In the genomic region with DNA sequence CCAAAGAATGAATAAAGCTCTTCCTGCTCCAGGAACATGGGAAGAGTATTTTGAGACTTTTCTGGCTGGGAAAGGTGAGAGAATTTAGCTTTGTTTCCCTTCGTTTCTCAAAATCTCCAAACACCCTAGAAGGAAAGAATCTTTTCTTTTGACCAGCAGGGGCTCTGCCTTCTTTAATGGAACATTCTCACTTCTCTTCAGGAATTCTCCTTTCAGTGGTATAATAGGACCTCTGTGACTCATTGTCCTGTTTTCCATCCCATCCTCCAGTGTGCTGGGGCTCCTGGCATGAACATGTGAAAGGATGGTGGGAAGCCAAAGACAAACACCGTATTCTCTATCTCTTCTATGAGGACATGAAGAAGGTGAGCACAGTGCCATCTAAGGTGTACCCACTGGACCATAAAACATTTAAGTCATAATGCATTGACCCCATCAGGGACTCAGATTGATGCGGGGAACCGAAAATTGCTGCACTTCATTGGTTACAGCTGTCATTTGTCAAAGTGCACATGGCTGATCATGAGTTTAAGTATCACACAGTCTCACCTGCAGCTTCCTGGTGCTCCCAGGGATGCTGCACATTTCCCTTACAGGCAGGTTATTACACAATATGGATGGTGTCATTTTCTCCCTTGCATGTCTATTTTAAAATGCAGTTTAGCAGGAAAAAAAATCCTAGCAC, we compare ENCODE assay signal across 17 cellular contexts. TPM values are rescaled to one million over a fixed set of nuclear protein-coding genes. Genes with fewer than 3 reads are reported as not detected.
DNase-seq lines count a peak whose midpoint lies in the region; ATAC-seq, FAIRE-seq and TF ChIP-seq lines count a peak whose summit lies in the region.
"Had no signal": no experiment of that assay in that cellular context is flagged by ENCODE, and none has a peak within 500 bp of the region (broad histone marks: within the 10 kb centered on the region; RNA-seq: fewer than 3 reads in every experiment).

No MANE protein-coding gene starts in this region.

- H3K27me3 Mint-ChIP-seq in MCF 10A (ENCODE audit: insufficient read depth, unreplicated experiment), result no peaks in the 10 kb centered on the region

- POLR2A ChIA-PET in MCF 10A (lab: Yijun Ruan, JAX), result interaction anchor here (0.6 to 0.9 kb wide), 4 partner anchors 29 to 230 kb away, joined by 3 to 5 read pairs (median 3); a partner anchor contains a TSS
- POLR2A ChIA-PET in OCI-LY7 (lab: Charles Lee), result interaction anchor here (1.5 kb wide), 1 partner anchor 9 kb away, joined by 3 read pairs; no protein-coding TSS in a partner anchor

- DNase-seq in MCF 10A (ENCODE audit: unreplicated experiment), result peak; percentile 22
- no peak for DNase-seq in breast epithelium (ENCODE audit: low spot score in 2 of 2)
- DNase-seq in OCI-LY7 (ENCODE audit: low spot score), result peak; percentile 2
- DNase-seq in foreskin keratinocyte, result no peak
- peak; percentile 57 for DNase-seq in urothelium cell line (ENCODE audit: low spot score)
- DNase-seq in mucosa of gallbladder (ENCODE audit: low spot score), result no peak
- DNase-seq: DND-41, glutamatergic neuron, KBM-7, substantia nigra, T1000 had no signal

- no peak overlapping the region for H3K4me3 Mint-ChIP-seq in MCF 10A (ENCODE audit: unreplicated experiment)
- H3K4me3 Mint-ChIP-seq: activated naive CD8-positive, alpha-beta T cell; memory B cell had no signal

- H3K9me3 Mint-ChIP-seq in MCF 10A (ENCODE audit: unreplicated experiment), result no peaks in the 10 kb centered on the region
- H3K9me3 Mint-ChIP-seq: memory B cell had no signal

- H3K27me3 ChIP-seq in breast epithelium, result no peaks in the 10 kb centered on the region
- H3K27me3 ChIP-seq in foreskin keratinocyte, result no peaks in the 10 kb centered on the region

- BruUV-seq in MCF 10A (replicated peaks; lab: Mats Ljungman, UMichigan), result no TSS peak
- no TSS peak for BruUV-seq in OCI-LY7 (replicated peaks; lab: Mats Ljungman, UMichigan)

- CTCF ChIA-PET in MCF 10A (lab: Yijun Ruan, JAX) (interaction anchor here (0.7 to 2.9 kb wide), 3 partner anchors 14 to 201 kb away, joined by 3 to 19 read pairs (median 4); no protein-coding TSS in a partner anchor), OCI-LY7 (lab: Charles Lee; ENCODE audit: unreplicated experiment) (no interaction called here)

- H4K20me1 ChIP-seq in OCI-LY7 (ENCODE audit: insufficient read depth, low read length), result no peaks in the 10 kb centered on the region

- TF ChIP-seq CTCF in MCF 10A (IDR thresholded peaks at IDR 0.05; ENCODE audit: unreplicated experiment), result no peak
- TF ChIP-seq CTCF in breast epithelium (IDR thresholded peaks at IDR 0.05), result no peak
- TF ChIP-seq CTCF in OCI-LY7 (conservative IDR thresholded peaks at IDR 0.05; ENCODE audit: low read length), result 0 out of 2 replicates have a peak, but pooled peaks have one; percentile 9
- peak; percentile 32 for TF ChIP-seq CTCF in foreskin keratinocyte (conservative IDR thresholded peaks at IDR 0.05)

- H3K9me2 ChIP-seq in OCI-LY7 (ENCODE audit: insufficient read depth, low read length), result no peaks in the 10 kb centered on the region

- H3K4me1 ChIP-seq in breast epithelium (no peaks in the 10 kb centered on the region), OCI-LY7 (ENCODE audit: insufficient read depth, low read length, poor library complexity, severe bottlenecking) (peaks cover 3% of the 10 kb centered on the region), foreskin keratinocyte (no peaks in the 10 kb centered on the region)

- no peak overlapping the region for H3K4me2 ChIP-seq in OCI-LY7 (ENCODE audit: low read length)

- H2AFZ ChIP-seq in OCI-LY7 (ENCODE audit: low read length), result no peak overlapping the region

- H3K79me2 ChIP-seq in OCI-LY7 (ENCODE audit: insufficient read depth, low read depth, low read length), result no peaks in the 10 kb centered on the region

- TF ChIP-seq POLR2A in breast epithelium (IDR thresholded peaks at IDR 0.05), result no peak

- no peaks in the 10 kb centered on the region for H3K9me3 ChIP-seq in breast epithelium
- no peaks in the 10 kb centered on the region for H3K9me3 ChIP-seq in OCI-LY7 (ENCODE audit: low read length)

- H3K36me3 Mint-ChIP-seq in MCF 10A (ENCODE audit: insufficient read depth, unreplicated experiment), result no peaks in the 10 kb centered on the region
- H3K36me3 Mint-ChIP-seq: activated naive CD8-positive, alpha-beta T cell; memory B cell had no signal

- no peak overlapping the region for H3K27ac ChIP-seq in breast epithelium
- H3K27ac ChIP-seq in OCI-LY7 (ENCODE audit: low read depth, low read length, poor library complexity, severe bottlenecking), result no peak overlapping the region
- no peak overlapping the region for H3K27ac ChIP-seq in foreskin keratinocyte

- ATAC-seq in foreskin keratinocyte, result peak; percentile 44
- no peak for ATAC-seq in GM21515 (IDR thresholded peaks at IDR 0.05; ENCODE audit: unreplicated experiment)
- no peak for ATAC-seq in HG03521 (IDR thresholded peaks at IDR 0.05; ENCODE audit: unreplicated experiment)

- no peaks in the 10 kb centered on the region for H3K36me3 ChIP-seq in breast epithelium
- no peaks in the 10 kb centered on the region for H3K36me3 ChIP-seq in OCI-LY7 (ENCODE audit: insufficient read depth, low read length)

- no peak for FAIRE-seq in urothelium cell line (lab: Jason Lieb, UNC)
- FAIRE-seq: A204.1 had no signal

- H3K4me3 ChIP-seq in breast epithelium, result no peak overlapping the region
- no peak overlapping the region for H3K4me3 ChIP-seq in OCI-LY7 (ENCODE audit: low read depth, low read length, poor library complexity, severe bottlenecking)

- no peak overlapping the region for H3K27ac Mint-ChIP-seq in MCF 10A (ENCODE audit: low read depth, unreplicated experiment)
- H3K27ac Mint-ChIP-seq: activated naive CD8-positive, alpha-beta T cell; memory B cell had no signal

- H3K4me1 Mint-ChIP-seq in MCF 10A (ENCODE audit: insufficient read depth, unreplicated experiment), result no peaks in the 10 kb centered on the region
- H3K4me1 Mint-ChIP-seq: memory B cell had no signal

- intact Hi-C loops in MCF 10A (cut with micrococcal nuclease), result no loop called here
- intact Hi-C loops in breast epithelium (cut with DNase I; ENCODE audit: low total_unique reads), result no loop called here
- intact Hi-C loops in OCI-LY7 (cut with micrococcal nuclease; ENCODE audit: unreplicated experiment), result no loop called here

RNA-seq across cellular contexts. Expression of a gene that starts 5.5 kb away (rescaled TPM):
- total RNA-seq in MCF 10A (2022) (not detected in 2 replicates), breast epithelium (10 to 100 TPM in 1 of 3 donors, 1 to 10 TPM in 2; 1.4 to 19.8 (median 5.9) TPM), OCI-LY7 (2022) (not detected in 2 replicates), foreskin keratinocyte (not detected in 2 replicates), mucosa of gallbladder (117 TPM)
- total RNA-seq in OCI-LY7 (2014; rRNA removed; shearing (Covaris generic)), result not detected in 2 replicates
- not detected in 2 replicates for polyA plus RNA-seq in foreskin keratinocyte
- total RNA-seq: activated CD8-positive, alpha-beta memory T cell treated with anti-CD3 and anti-CD28 coated beads for 36 hours had no signal

Comparison
In these comparisons a context has a peak if more than half of its experiments do, and no peak if none do; other contexts are left out.
1. DNase-seq: peak in MCF 10A (single experiment), OCI-LY7 (single experiment) and urothelium cell line (single experiment); none in breast epithelium (0 of 2), foreskin keratinocyte (0 of 2) and mucosa of gallbladder (single experiment).
2. CTCF ChIP-seq: peak in OCI-LY7 (single experiment) and foreskin keratinocyte (single experiment); none in MCF 10A (single experiment) and breast epithelium (0 of 3).